In the genomic region with DNA sequence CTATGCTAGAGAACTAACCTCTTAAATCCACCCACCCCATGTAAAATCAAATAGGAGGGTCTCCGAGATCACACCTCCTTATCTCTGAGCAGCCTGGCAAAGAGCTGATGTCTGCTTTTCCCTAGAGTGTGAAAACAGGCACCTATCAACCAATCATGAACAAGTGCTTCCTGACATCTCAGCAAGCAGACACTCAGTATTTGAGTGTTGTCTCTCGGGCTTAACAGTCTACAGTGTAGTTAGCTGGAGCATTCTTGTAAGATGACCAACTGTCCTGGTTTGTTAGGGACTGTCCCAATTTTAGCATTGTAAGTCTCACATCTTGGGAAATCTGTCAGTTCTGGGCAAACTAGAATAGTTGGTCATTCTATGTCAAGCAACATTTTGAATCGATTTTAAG, we compare ENCODE assay signal across 1 cellular context.
TF ChIP-seq lines count a peak whose summit lies in the region.

No MANE protein-coding gene starts in this region.

TF ChIP-seq in GM23338, 12 proteins besides CTCF, POLR2A, EP300 and RAD21 (continued from another document):
- TF ChIP-seq ZNF462 (CRISPR knock-in tag; IDR thresholded peaks at IDR 0.05), result no peak
- no peak for TF ChIP-seq JUNB (IDR thresholded peaks at IDR 0.05; ENCODE audit: unreplicated experiment)
- TF ChIP-seq, protein P1, sequence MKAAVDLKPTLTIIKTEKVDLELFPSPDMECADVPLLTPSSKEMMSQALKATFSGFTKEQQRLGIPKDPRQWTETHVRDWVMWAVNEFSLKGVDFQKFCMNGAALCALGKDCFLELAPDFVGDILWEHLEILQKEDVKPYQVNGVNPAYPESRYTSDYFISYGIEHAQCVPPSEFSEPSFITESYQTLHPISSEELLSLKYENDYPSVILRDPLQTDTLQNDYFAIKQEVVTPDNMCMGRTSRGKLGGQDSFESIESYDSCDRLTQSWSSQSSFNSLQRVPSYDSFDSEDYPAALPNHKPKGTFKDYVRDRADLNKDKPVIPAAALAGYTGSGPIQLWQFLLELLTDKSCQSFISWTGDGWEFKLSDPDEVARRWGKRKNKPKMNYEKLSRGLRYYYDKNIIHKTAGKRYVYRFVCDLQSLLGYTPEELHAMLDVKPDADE (IDR thresholded peaks at IDR 0.05), result no peak
- TF ChIP-seq EZH2 (IDR thresholded peaks at IDR 0.05; ENCODE audit: low read depth, unreplicated experiment), result no peak
- TF ChIP-seq STAT1 (IDR thresholded peaks at IDR 0.05; ENCODE audit: unreplicated experiment), result no peak
- TF ChIP-seq ZNF114 (CRISPR knock-in tag; IDR thresholded peaks at IDR 0.05), result no peak
- no peak for TF ChIP-seq CREB1 (CRISPR knock-in tag; IDR thresholded peaks at IDR 0.05; ENCODE audit: low read depth)
- no peak for TF ChIP-seq REST (IDR thresholded peaks at IDR 0.05; ENCODE audit: unreplicated experiment)
- no peak for TF ChIP-seq NANOG (IDR thresholded peaks at IDR 0.05; ENCODE audit: borderline replicate concordance)
